ENCODE assay signal across 8 cellular contexts in the genomic region with DNA sequence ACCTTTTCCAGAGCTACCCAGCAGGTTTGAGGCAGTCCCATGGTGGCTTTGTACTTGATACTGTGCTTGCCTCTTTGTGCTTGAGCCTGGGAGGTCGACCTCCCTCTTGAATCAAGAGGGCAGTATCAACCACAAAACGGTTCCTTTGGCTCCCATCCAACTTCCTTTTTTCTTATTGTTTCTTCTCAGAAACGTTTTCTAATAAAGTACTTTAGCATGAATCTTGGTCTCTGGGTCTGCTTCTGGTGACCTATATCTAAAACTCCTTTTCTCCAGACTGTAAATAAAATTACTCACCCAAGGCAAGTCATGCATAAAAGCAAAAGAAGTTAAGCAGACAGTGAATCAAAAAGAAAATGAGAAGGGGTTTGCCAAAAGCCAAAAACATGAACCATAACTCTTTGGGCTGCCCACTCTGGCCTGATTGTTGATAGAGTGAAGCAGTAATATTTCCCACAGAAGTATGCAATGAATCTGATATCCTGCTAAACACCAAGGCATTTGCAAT.
DNase-seq lines count a peak whose midpoint lies in the region; ATAC-seq and TF ChIP-seq lines count a peak whose summit lies in the region.

No MANE protein-coding gene starts in this region.

- H3K4me3 ChIP-seq in OCI-LY7 (ENCODE audit: low read depth, low read length, poor library complexity, severe bottlenecking) (no peak overlapping the region), ovary (no peak overlapping the region)

- H3K4me1 ChIP-seq in OCI-LY7 (ENCODE audit: insufficient read depth, low read length, poor library complexity, severe bottlenecking) (no peaks in the 10 kb centered on the region), ovary (ENCODE audit: insufficient read depth) (peaks cover 1% of the 10 kb centered on the region)

- H3K9me3 ChIP-seq in OCI-LY7 (ENCODE audit: low read length) (no peaks in the 10 kb centered on the region), ovary (no peaks in the 10 kb centered on the region)

- no peak for TF ChIP-seq EP300 in ovary (IDR thresholded peaks at IDR 0.05)

- TF ChIP-seq POLR2A in ovary (IDR thresholded peaks at IDR 0.05) = no peak

- intact Hi-C loops in OCI-LY7 (cut with micrococcal nuclease; ENCODE audit: unreplicated experiment) = no loop called here
- intact Hi-C loops in ovary (cut with DNase I) = no loop called here

- CTCF ChIA-PET in OCI-LY7 (lab: Charles Lee; ENCODE audit: unreplicated experiment) = no interaction called here

- no peaks in the 10 kb centered on the region for H3K79me2 ChIP-seq in OCI-LY7 (ENCODE audit: insufficient read depth, low read depth, low read length)

- no peaks in the 10 kb centered on the region for H3K27me3 ChIP-seq in ovary

- 1 to 5% (median 2%) methylated on average over 3 of the region's 3 CpGs for WGBS in ovary, 3 donors

- no peak overlapping the region for H3K4me2 ChIP-seq in OCI-LY7 (ENCODE audit: low read length)

- no peaks in the 10 kb centered on the region for H4K20me1 ChIP-seq in OCI-LY7 (ENCODE audit: insufficient read depth, low read length)

- H3K36me3 ChIP-seq in OCI-LY7 (ENCODE audit: insufficient read depth, low read length) = no peaks in the 10 kb centered on the region
- no peaks in the 10 kb centered on the region for H3K36me3 ChIP-seq in ovary

- H2AFZ ChIP-seq in OCI-LY7 (ENCODE audit: low read length) = no peak overlapping the region

- H3K9me2 ChIP-seq in OCI-LY7 (ENCODE audit: insufficient read depth, low read length) = no peaks in the 10 kb centered on the region

- POLR2A ChIA-PET in OCI-LY7 (lab: Charles Lee) = no interaction called here

- TF ChIP-seq CTCF in GM10266 (IDR thresholded peaks at IDR 0.05; ENCODE audit: control insufficient read depth, insufficient read depth, low read depth, missing control alignments) (no peak), OCI-LY7 (conservative IDR thresholded peaks at IDR 0.05; ENCODE audit: low read length) (no peak), ovary (IDR thresholded peaks at IDR 0.05) (no peak)

- BruUV-seq in OCI-LY7 (replicated peaks; lab: Mats Ljungman, UMichigan) = no TSS peak

- ATAC-seq in HG02588 (IDR thresholded peaks at IDR 0.05; ENCODE audit: unreplicated experiment) = peak; percentile 61

- DNase-seq in GM10266 (ENCODE audit: extremely low spot score) = peak; percentile 11
- peak; percentile 2 for DNase-seq in OCI-LY7 (ENCODE audit: low spot score)
- peak; percentile 81 for DNase-seq in kidney glomerular epithelial cell (lab: John Stamatoyannopoulos, UW)
- DNase-seq in NK-92 treated with Interleukin-12 subunit alpha and Interleukin-12 subunit beta, amount 100 ng/mL, for 24 hours (lab: John Stamatoyannopoulos, UW) = no peak
- DNase-seq in ovary = no peak
- no peak for DNase-seq in stimulated activated CD4-positive, alpha-beta T cell treated with anti-CD3 and anti-CD28 coated beads, Interleukin-4, amount 100 ng/mL, for 4 hours
- DNase-seq in NCI-H2029 (lab: John Stamatoyannopoulos, UW) = no peak

- H3K27ac ChIP-seq in OCI-LY7 (ENCODE audit: low read depth, low read length, poor library complexity, severe bottlenecking) (no peak overlapping the region), ovary (no peak overlapping the region)

Comparison
In these comparisons a context has a peak if more than half of its experiments do, and no peak if none do; other contexts are left out.
1. DNase-seq: peak in GM10266 (single experiment), OCI-LY7 (single experiment) and kidney glomerular epithelial cell (single experiment); none in NK-92 treated with Interleukin-12 subunit alpha and Interleukin-12 subunit beta, amount 100 ng/mL, for 24 hours (single experiment), ovary (0 of 5), stimulated activated CD4-positive, alpha-beta T cell treated with anti-CD3 and anti-CD28 coated beads, Interleukin-4, amount 100 ng/mL, for 4 hours (0 of 2) and NCI-H2029 (single experiment).